Comparison of ENCODE assay signal across 9 cellular contexts in the genomic region with DNA sequence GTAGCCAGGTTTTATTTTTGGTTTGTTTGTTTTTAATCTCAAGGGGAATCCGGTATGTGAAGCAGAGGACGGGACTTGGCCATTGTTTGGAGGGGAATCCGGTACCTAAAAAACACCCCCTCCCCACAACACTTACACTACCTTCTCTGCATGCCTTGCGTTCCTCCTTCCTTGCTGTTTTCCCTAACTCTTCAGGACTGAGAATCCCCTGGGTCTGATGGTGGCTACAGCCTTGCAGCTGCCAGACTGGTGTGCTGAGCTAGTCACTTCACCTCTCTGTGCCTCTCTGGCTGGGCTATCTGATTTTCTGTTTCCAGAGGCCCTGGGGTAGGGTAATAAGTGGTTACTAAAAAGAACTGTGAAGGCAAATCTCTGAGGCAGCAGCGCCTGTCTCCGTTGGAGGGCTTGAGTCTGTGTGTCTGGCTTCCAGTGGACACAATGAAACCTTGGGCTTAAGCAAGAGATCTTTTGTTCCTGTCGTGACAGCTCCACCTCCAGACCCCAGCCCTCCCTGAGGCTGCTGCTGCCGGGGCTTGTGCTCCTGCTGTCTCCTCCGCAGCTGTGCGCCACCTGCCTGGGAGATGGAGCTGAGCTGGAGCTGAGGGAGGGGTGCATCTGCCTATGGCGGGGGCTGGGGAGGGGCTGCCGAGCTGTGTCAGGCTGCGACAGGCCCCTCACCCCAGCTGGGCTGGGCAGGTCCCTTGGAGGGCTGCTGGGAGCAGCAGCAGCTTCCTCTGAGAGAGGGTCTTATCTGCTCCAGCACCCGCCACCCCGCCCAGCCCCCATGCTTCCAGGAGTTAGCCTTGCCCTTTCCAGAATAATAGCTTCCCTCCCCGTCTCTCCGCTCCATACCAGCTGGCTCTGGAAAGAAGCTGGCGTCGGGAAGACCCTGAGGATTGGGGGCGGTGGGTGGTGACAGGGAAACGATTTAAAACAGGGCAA.
DNase-seq lines count a peak whose midpoint lies in the region; ATAC-seq and TF ChIP-seq lines count a peak whose summit lies in the region.
"Had no signal": no experiment of that assay in that cellular context is flagged by ENCODE, and none has a peak within 500 bp of the region (broad histone marks: within the 10 kb centered on the region; RNA-seq: fewer than 3 reads in every experiment).

No MANE protein-coding gene starts in this region.

- intact Hi-C loops in left ventricle myocardium inferior (cut with micrococcal nuclease): no loop called here
- intact Hi-C loops in spleen (cut with DNase I; ENCODE audit: low total_unique reads): loop anchor here (5.0 kb wide), 1 partner anchor 78 kb away; no protein-coding TSS in a partner anchor

- peaks cover 5% of the 10 kb centered on the region for H3K27me3 Mint-ChIP-seq in stimulated activated naive CD8-positive, alpha-beta T cell treated with anti-CD3 and anti-CD28 coated beads, Interleukin-15, Interleukin-2, amounts not matched to agents 100 ng/mL and 50 ng/mL, for 24 hours
- H3K27me3 Mint-ChIP-seq in T-cell: peaks cover 0 to 6% of the 10 kb centered on the region in 2 donors
- H3K27me3 Mint-ChIP-seq: activated naive CD4-positive, alpha-beta T cell treated with anti-CD3 and anti-CD28 coated beads, Interleukin-2, amount 50 U/mL, for 24 hours had no signal

- H3K4me3 Mint-ChIP-seq in stimulated activated naive CD8-positive, alpha-beta T cell treated with anti-CD3 and anti-CD28 coated beads, Interleukin-15, Interleukin-2, amounts not matched to agents 100 ng/mL and 50 ng/mL, for 24 hours: peak overlapping the region; percentile 15
- peak overlapping the region in 2 of 3 donors; percentile 34 to 65 for H3K4me3 Mint-ChIP-seq in T-cell
- H3K4me3 Mint-ChIP-seq: activated naive CD4-positive, alpha-beta T cell treated with anti-CD3 and anti-CD28 coated beads, Interleukin-2, amount 50 U/mL, for 24 hours had no signal

- TF ChIP-seq POLR2A in spleen (IDR thresholded peaks at IDR 0.05): no peak

- H3K9me3 Mint-ChIP-seq in stimulated activated naive CD8-positive, alpha-beta T cell treated with anti-CD3 and anti-CD28 coated beads, Interleukin-15, Interleukin-2, amounts not matched to agents 100 ng/mL and 50 ng/mL, for 24 hours: no peaks in the 10 kb centered on the region
- no peaks in the 10 kb centered on the region for H3K9me3 Mint-ChIP-seq in T-cell
- H3K9me3 Mint-ChIP-seq: activated naive CD4-positive, alpha-beta T cell treated with anti-CD3 and anti-CD28 coated beads, Interleukin-2, amount 50 U/mL, for 24 hours had no signal

- 30 to 41% (median 36%) methylated on average over 20 to 21 of the region's 21 CpGs for WGBS in spleen, 5 donors

- peak overlapping the region; percentile 61 for H3K4me3 ChIP-seq in left ventricle myocardium inferior
- H3K4me3 ChIP-seq in spleen: peak overlapping the region in 7 of 8 donors; percentile 15 to 66 (median 27)

- H3K9me3 ChIP-seq in left ventricle myocardium inferior (replicated peaks): no peaks in the 10 kb centered on the region
- no peaks in the 10 kb centered on the region for H3K9me3 ChIP-seq in spleen

- H3K27ac ChIP-seq in left ventricle myocardium inferior (replicated peaks) (no peak overlapping the region), spleen (no peak overlapping the region)

- H3K4me1 Mint-ChIP-seq in stimulated activated naive CD8-positive, alpha-beta T cell treated with anti-CD3 and anti-CD28 coated beads, Interleukin-15, Interleukin-2, amounts not matched to agents 100 ng/mL and 50 ng/mL, for 24 hours (ENCODE audit: low read depth): peaks cover 10% of the 10 kb centered on the region
- H3K4me1 Mint-ChIP-seq in T-cell: peaks cover 7 to 26% (median 20%) of the 10 kb centered on the region in 3 donors

- CTCF ChIA-PET in T-cell (lab: Charles Lee): interaction anchor here (0.6 to 3.8 kb wide), 15 partner anchors 9 to 700 kb away, joined by 3 to 10 read pairs (median 4); no protein-coding TSS in a partner anchor

- H3K36me3 Mint-ChIP-seq in stimulated activated naive CD8-positive, alpha-beta T cell treated with anti-CD3 and anti-CD28 coated beads, Interleukin-15, Interleukin-2, amounts not matched to agents 100 ng/mL and 50 ng/mL, for 24 hours (ENCODE audit: low read depth): no peaks in the 10 kb centered on the region
- H3K36me3 Mint-ChIP-seq in T-cell: no peaks in the 10 kb centered on the region

- H3K4me1 ChIP-seq in left ventricle myocardium inferior (peaks cover 17% of the 10 kb centered on the region), spleen (peaks cover 12 to 68% (median 43%) of the 10 kb centered on the region in 6 donors)

- ATAC-seq in stimulated activated naive CD8-positive, alpha-beta T cell treated with anti-CD3 and anti-CD28 coated beads, Interleukin-15, Interleukin-2, amounts not matched to agents 100 U/mL and 50 U/mL, for 24 hours: no peak
- peak in 1 of 4 experiments; percentile 7 for ATAC-seq in T-cell (replicated peaks in 1 of 4)
- no peak for ATAC-seq in GM18520 (IDR thresholded peaks at IDR 0.05; ENCODE audit: unreplicated experiment)

- DNase-seq in stimulated activated naive CD8-positive, alpha-beta T cell treated with anti-CD3 and anti-CD28 coated beads, Interleukin-15, Interleukin-2, amounts not matched to agents 100 U/mL and 50 U/mL, for 24 hours: no peak
- DNase-seq in T-cell (no peak), left ventricle myocardium inferior (no peak), spleen (no peak), HT-29 (ENCODE audit: low spot score) (no peak), putamen (ENCODE audit: low spot score) (no peak)

- no peak for TF ChIP-seq CTCF in left ventricle myocardium inferior (IDR thresholded peaks at IDR 0.05; ENCODE audit: borderline replicate concordance)
- no peak for TF ChIP-seq CTCF in spleen (IDR thresholded peaks at IDR 0.05 in 8 of 11, conservative IDR thresholded peaks at IDR 0.05 in 3 of 11)

- H3K27ac Mint-ChIP-seq in stimulated activated naive CD8-positive, alpha-beta T cell treated with anti-CD3 and anti-CD28 coated beads, Interleukin-15, Interleukin-2, amounts not matched to agents 100 ng/mL and 50 ng/mL, for 24 hours: no peak overlapping the region
- H3K27ac Mint-ChIP-seq in T-cell: no peak overlapping the region
- H3K27ac Mint-ChIP-seq: activated naive CD4-positive, alpha-beta T cell treated with anti-CD3 and anti-CD28 coated beads, Interleukin-2, amount 50 U/mL, for 24 hours had no signal

- H3K27me3 ChIP-seq in left ventricle myocardium inferior (ENCODE audit: low read depth) (peaks cover 48% of the 10 kb centered on the region), spleen (replicated peaks in 1 of 7) (peaks cover 0 to 16% (median 4%) of the 10 kb centered on the region in 7 donors)

- POLR2A ChIA-PET in T-cell (lab: Charles Lee): interaction anchor here (0.6 to 1.0 kb wide), 3 partner anchors 64 to 962 kb away, joined by 3 to 5 read pairs (median 3); no protein-coding TSS in a partner anchor

- H3K36me3 ChIP-seq in left ventricle myocardium inferior (no peaks in the 10 kb centered on the region), spleen (no peaks in the 10 kb centered on the region)
